16 cellular contexts compared by ENCODE assay signal in genomic region chr19:11256189-11256588, GRCh38. TPM values are rescaled to one million over a fixed set of nuclear protein-coding genes. Genes with fewer than 3 reads are reported as not detected.
DNase-seq lines count a peak whose midpoint lies in the region; ATAC-seq, FAIRE-seq and TF ChIP-seq lines count a peak whose summit lies in the region.
"Had no signal": no experiment of that assay in that cellular context is flagged by ENCODE, and none has a peak within 500 bp of the region (broad histone marks: within the 10 kb centered on the region; RNA-seq: fewer than 3 reads in every experiment).

No MANE protein-coding gene starts in this region.

- intact Hi-C loops in endothelial cell of umbilical vein (cut with micrococcal nuclease) (no loop called here), kidney (cut with DNase I) (no loop called here), sigmoid colon (cut with DNase I) (no loop called here)

- peaks cover 8 to 14% of the 10 kb centered on the region in 2 experiments for H3K36me3 ChIP-seq in endothelial cell of umbilical vein (ENCODE audit: control insufficient read depth in 2 of 2, extremely low read depth in 1 of 2, insufficient read depth in 2 of 2, low read length in 2 of 2)
- H3K36me3 ChIP-seq in kidney (ENCODE audit: control insufficient read depth in 1 of 2, insufficient read depth in 2 of 2, low read length in 2 of 2), result peaks cover 0 to 11% of the 10 kb centered on the region in 2 donors
- H3K36me3 ChIP-seq in sigmoid colon, result peaks cover 0 to 15% (median 11%) of the 10 kb centered on the region in 4 donors

- H3K27me3 ChIP-seq in endothelial cell of umbilical vein (ENCODE audit: control insufficient read depth in 2 of 2, insufficient read depth in 2 of 2, low read length in 2 of 2), result no peaks in the 10 kb centered on the region
- H3K27me3 ChIP-seq in sigmoid colon, result no peaks in the 10 kb centered on the region
- H3K27me3 ChIP-seq: tibial artery had no signal

- TF ChIP-seq POLR2A in endothelial cell of umbilical vein (IDR thresholded peaks at IDR 0.05; ENCODE audit: low read depth, low read length) (no peak), sigmoid colon (IDR thresholded peaks at IDR 0.05) (no peak)

- H3K9me3 ChIP-seq in endothelial cell of umbilical vein (replicated peaks; ENCODE audit: control insufficient read depth, insufficient read depth, low read length) (no peaks in the 10 kb centered on the region), kidney (ENCODE audit: control insufficient read depth in 1 of 2, low read length in 2 of 2) (no peaks in the 10 kb centered on the region), sigmoid colon (no peaks in the 10 kb centered on the region)
- H3K9me3 ChIP-seq: tibial artery had no signal

- DNase-seq in OCI-M1 (lab: John Stamatoyannopoulos, UW) (peak; percentile 44), endothelial cell of umbilical vein (ENCODE audit: low read depth, low spot score) (peak; percentile 60), kidney (peak; percentile 87), sigmoid colon (peak; percentile 84), GM20000 (ENCODE audit: low spot score) (no peak), GDM1 (lab: John Stamatoyannopoulos, UW) (no peak)
- no peak for DNase-seq in activated CD8-positive, alpha-beta memory T cell treated with anti-CD3 and anti-CD28 coated beads, Interleukin-2, amount 50 U/mL, for 4 hours
- DNase-seq: activated CD8-positive, alpha-beta T cell treated with anti-CD3 and anti-CD28 coated beads for 36 hours; Calu3; midbrain; NCI-H1930; NCI-H748 treated with DMSO at 0.1 percent for 48 hours; posterior cingulate gyrus; tibial artery had no signal

- TF ChIP-seq EP300 in sigmoid colon (IDR thresholded peaks at IDR 0.05), result no peak

- POLR2A ChIA-PET in endothelial cell of umbilical vein (lab: Charles Lee), result interaction anchor here (1.3 to 1.4 kb wide), 2 partner anchors 12 to 18 kb away, joined by 3 to 4 read pairs; no protein-coding TSS in a partner anchor

- no peak overlapping the region for H3K9ac ChIP-seq in endothelial cell of umbilical vein (replicated peaks; ENCODE audit: extremely low read depth, insufficient read depth, low read length)
- no peak overlapping the region for H3K9ac ChIP-seq in kidney (ENCODE audit: low read length in 2 of 2)

- TF ChIP-seq CTCF in endothelial cell of umbilical vein (IDR thresholded peaks at IDR 0.05; ENCODE audit: extremely low read depth in 1 of 2, insufficient read depth in 1 of 2, low read depth in 1 of 2, low read length in 2 of 2) (no peak), kidney (IDR thresholded peaks at IDR 0.05; ENCODE audit: borderline replicate concordance, extremely low read depth, insufficient read depth) (no peak), sigmoid colon (IDR thresholded peaks at IDR 0.05) (no peak), GM20000 (IDR thresholded peaks at IDR 0.05; ENCODE audit: extremely low read depth, missing control alignments) (no peak)

- H3K4me3 ChIP-seq in endothelial cell of umbilical vein (replicated peaks in 1 of 3; ENCODE audit: insufficient read depth in 1 of 3, low read depth in 1 of 3, low read length in 3 of 3) (no peak overlapping the region), kidney (ENCODE audit: low read length in 2 of 2) (no peak overlapping the region), sigmoid colon (no peak overlapping the region)
- H3K4me3 ChIP-seq: tibial artery had no signal

- no peak overlapping the region for H3K4me2 ChIP-seq in endothelial cell of umbilical vein (ENCODE audit: insufficient read depth, low read length)

- BruUV-seq in endothelial cell of umbilical vein (replicated peaks; lab: Mats Ljungman, UMichigan), result no TSS peak

- H3K27ac ChIP-seq in endothelial cell of umbilical vein (ENCODE audit: insufficient read depth, low read depth, low read length), result no peak overlapping the region
- H3K27ac ChIP-seq in kidney (ENCODE audit: low read depth in 2 of 2, low read length in 2 of 2), result no peak overlapping the region
- H3K27ac ChIP-seq in sigmoid colon, result peak overlapping the region in 3 of 4 donors; percentile 12 to 41 (median 31)
- H3K27ac ChIP-seq: tibial artery had no signal

- H3K79me2 ChIP-seq in endothelial cell of umbilical vein (ENCODE audit: control insufficient read depth, insufficient read depth, low read length), result peaks cover 50% of the 10 kb centered on the region

- no peak for ATAC-seq in HG02885 (IDR thresholded peaks at IDR 0.05; ENCODE audit: poor library complexity, unreplicated experiment)
- ATAC-seq: activated CD8-positive, alpha-beta T cell treated with anti-CD3 and anti-CD28 coated beads for 36 hours had no signal

- WGBS in sigmoid colon, 2 donors, result 33 to 62% methylated on average over 7 of the region's 7 CpGs

- H3K4me1 ChIP-seq in endothelial cell of umbilical vein (ENCODE audit: control insufficient read depth, extremely low read depth, insufficient read depth, low read length), result peaks cover 28% of the 10 kb centered on the region
- H3K4me1 ChIP-seq in kidney (ENCODE audit: control insufficient read depth in 1 of 2, insufficient read depth in 1 of 2, low read depth in 1 of 2, low read length in 2 of 2), result peaks cover 0 to 7% of the 10 kb centered on the region in 2 donors
- H3K4me1 ChIP-seq in sigmoid colon, result peaks cover 0 to 2% (median 0%) of the 10 kb centered on the region in 4 donors

- no peaks in the 10 kb centered on the region for H4K20me1 ChIP-seq in endothelial cell of umbilical vein (replicated peaks; ENCODE audit: control insufficient read depth, extremely low read depth, insufficient read depth, low read length)

- no peak overlapping the region for H2AFZ ChIP-seq in endothelial cell of umbilical vein (ENCODE audit: low read depth, low read length)

- no peaks in the 10 kb centered on the region for H3K9me1 ChIP-seq in endothelial cell of umbilical vein (replicated peaks; ENCODE audit: control insufficient read depth, extremely low read depth, insufficient read depth, low read length)

- FAIRE-seq in endothelial cell of umbilical vein (lab: Jason Lieb, UNC), result no peak
- FAIRE-seq in kidney (lab: Jason Lieb, UNC), result no peak

- dilution Hi-C loops in endothelial cell of umbilical vein (cut with MboI; ENCODE audit: extremely low pct_ligation_motif_present, low sequenced_read_pairs), result no loop called here

- CTCF ChIA-PET in endothelial cell of umbilical vein (lab: Charles Lee), result interaction anchor here (0.9 to 2.9 kb wide), 8 partner anchors 10 to 226 kb away, joined by 3 to 25 read pairs (median 6); no protein-coding TSS in a partner anchor

RNA-seq across cellular contexts. Expression of gene DOCK6, which starts 6.1 kb away (rescaled TPM):
- 334 and 353 TPM in 2 replicates for total RNA-seq in endothelial cell of umbilical vein
- polyA plus RNA-seq in endothelial cell of umbilical vein, result 126 and 154 TPM in 2 replicates
- 96.5 and 102 TPM in 2 replicates for polyA plus RNA-seq in endothelial cell of umbilical vein (2011; cell fraction: cytosol; rRNA removed)
- polyA plus RNA-seq in endothelial cell of umbilical vein (2011; cell fraction: nucleus; rRNA removed), result 438 and 513 TPM in 2 replicates
- 107 and 122 TPM in 2 replicates for polyA plus RNA-seq in endothelial cell of umbilical vein (2012)
- polyA minus RNA-seq in endothelial cell of umbilical vein, result 111 and 141 TPM in 2 replicates
- polyA minus RNA-seq in endothelial cell of umbilical vein (2011; cell fraction: cytosol; rRNA and poly(A)+ RNA removed), result 6.6 TPM
- 142 and 193 TPM in 2 replicates for polyA minus RNA-seq in endothelial cell of umbilical vein (2011; cell fraction: nucleus; rRNA and poly(A)+ RNA removed)
- total RNA-seq in kidney, result 112 TPM
- polyA plus RNA-seq in kidney (ENCODE audit: insufficient read depth, low read depth, low replicate concordance), result 45.8 TPM
- 10 to 100 TPM; 17.1 to 39.9 (median 20.8) TPM for total RNA-seq in sigmoid colon
- 10 to 100 TPM in 2 of 3 donors, 1 to 10 TPM in 1; 8.8 to 40.5 (median 16.2) TPM for polyA plus RNA-seq in sigmoid colon

RNA-seq across cellular contexts. Expression of gene ANGPTL8, which starts 16.8 kb away (rescaled TPM):
- total RNA-seq in endothelial cell of umbilical vein (not detected in 2 replicates), kidney (1.9 TPM), sigmoid colon (not detected)
- polyA plus RNA-seq in endothelial cell of umbilical vein (not detected in 2 replicates), kidney (ENCODE audit: insufficient read depth, low read depth, low replicate concordance) (1.3 TPM), sigmoid colon (1 to 10 TPM in 1 of 3 donors, not detected in 2; 8.1 TPM)
- polyA plus RNA-seq in endothelial cell of umbilical vein (2011; cell fraction: cytosol; rRNA removed), result not detected in 2 replicates
- not detected in 2 replicates for polyA plus RNA-seq in endothelial cell of umbilical vein (2011; cell fraction: nucleus; rRNA removed)
- polyA plus RNA-seq in endothelial cell of umbilical vein (2012), result not detected in 2 replicates
- not detected in 2 replicates for polyA minus RNA-seq in endothelial cell of umbilical vein
- polyA minus RNA-seq in endothelial cell of umbilical vein (2011; cell fraction: cytosol; rRNA and poly(A)+ RNA removed), result not detected
- not detected in 2 replicates for polyA minus RNA-seq in endothelial cell of umbilical vein (2011; cell fraction: nucleus; rRNA and poly(A)+ RNA removed)
- total RNA-seq: activated CD8-positive, alpha-beta T cell treated with anti-CD3 and anti-CD28 coated beads for 36 hours; Calu3; M059J had no signal

RNA-seq across cellular contexts. Expression of gene TSPAN16, which starts 39.8 kb away (rescaled TPM):
- not detected in 2 replicates for total RNA-seq in endothelial cell of umbilical vein
- not detected in 2 replicates for polyA plus RNA-seq in endothelial cell of umbilical vein
- polyA plus RNA-seq in endothelial cell of umbilical vein (2011; cell fraction: cytosol; rRNA removed), result not detected in 2 replicates
- not detected in 2 replicates for polyA plus RNA-seq in endothelial cell of umbilical vein (2011; cell fraction: nucleus; rRNA removed)
- polyA plus RNA-seq in endothelial cell of umbilical vein (2012), result not detected in 2 replicates
- polyA minus RNA-seq in endothelial cell of umbilical vein, result not detected in 2 replicates
- polyA minus RNA-seq in endothelial cell of umbilical vein (2011; cell fraction: cytosol; rRNA and poly(A)+ RNA removed), result not detected
- not detected in 2 replicates for polyA minus RNA-seq in endothelial cell of umbilical vein (2011; cell fraction: nucleus; rRNA and poly(A)+ RNA removed)
- not detected for total RNA-seq in kidney
- not detected for polyA plus RNA-seq in kidney (ENCODE audit: insufficient read depth, low read depth, low replicate concordance)
- total RNA-seq in sigmoid colon, result not detected
- polyA plus RNA-seq in sigmoid colon, result under 1 TPM in 1 of 3 donors, not detected in 2; 0.07 TPM
- total RNA-seq: activated CD8-positive, alpha-beta T cell treated with anti-CD3 and anti-CD28 coated beads for 36 hours; Calu3; M059J had no signal

RNA-seq across cellular contexts. Expression of gene KANK2, which starts 58.8 kb away (rescaled TPM):
- total RNA-seq in endothelial cell of umbilical vein, result 77.9 and 78.0 TPM in 2 replicates
- 41.7 and 48.1 TPM in 2 replicates for polyA plus RNA-seq in endothelial cell of umbilical vein
- polyA plus RNA-seq in endothelial cell of umbilical vein (2011; cell fraction: cytosol; rRNA removed), result 37.0 and 37.1 TPM in 2 replicates
- polyA plus RNA-seq in endothelial cell of umbilical vein (2011; cell fraction: nucleus; rRNA removed), result 101 and 115 TPM in 2 replicates
- 49.4 and 55.2 TPM in 2 replicates for polyA plus RNA-seq in endothelial cell of umbilical vein (2012)
- polyA minus RNA-seq in endothelial cell of umbilical vein, result 75.6 and 93.5 TPM in 2 replicates
- 60.2 TPM for polyA minus RNA-seq in endothelial cell of umbilical vein (2011; cell fraction: cytosol; rRNA and poly(A)+ RNA removed)
- 52.0 and 75.1 TPM in 2 replicates for polyA minus RNA-seq in endothelial cell of umbilical vein (2011; cell fraction: nucleus; rRNA and poly(A)+ RNA removed)
- total RNA-seq in kidney, result 119 TPM
- polyA plus RNA-seq in kidney (ENCODE audit: insufficient read depth, low read depth, low replicate concordance), result 37.5 TPM
- total RNA-seq in sigmoid colon, result 1,000 to 10,000 TPM in 2 of 4 donors, 100 to 1,000 TPM in 2; 691 to 1,314 (median 1,068) TPM
- 100 to 1,000 TPM in 1 of 3 donors, 10 to 100 TPM in 2; 29.8 to 130 (median 89.4) TPM for polyA plus RNA-seq in sigmoid colon

Comparison
In these comparisons a context has a peak if more than half of its experiments do, and no peak if none do; other contexts are left out.
1. DNase-seq: peak in OCI-M1 (single experiment), endothelial cell of umbilical vein (single experiment), kidney (single experiment) and sigmoid colon (single experiment); none in GM20000 (single experiment), GDM1 (single experiment) and activated CD8-positive, alpha-beta memory T cell treated with anti-CD3 and anti-CD28 coated beads, Interleukin-2, amount 50 U/mL, for 4 hours (single experiment).
2. H3K27ac ChIP-seq: peak in sigmoid colon (3 of 4); none in endothelial cell of umbilical vein (single experiment) and kidney (0 of 2).